ENCODE assay signal across 30 cellular contexts in genomic region chr7:1523208-1523607, GRCh38. TPM values are rescaled to one million over a fixed set of nuclear protein-coding genes. Genes with fewer than 3 reads are reported as not detected.
DNase-seq lines count a peak whose midpoint lies in the region; TF ChIP-seq lines count a peak whose summit lies in the region.
"Had no signal": no experiment of that assay in that cellular context is flagged by ENCODE, and none has a peak within 500 bp of the region (broad histone marks: within the 10 kb centered on the region; RNA-seq: fewer than 3 reads in every experiment).

No MANE protein-coding gene starts in this region.

- H3K27me3 ChIP-seq in BLaER1: no peaks in the 10 kb centered on the region
- H3K27me3 ChIP-seq in endodermal cell (ENCODE audit: control insufficient read depth, insufficient read depth, low read length, poor library complexity, severe bottlenecking): peaks cover 7% of the 10 kb centered on the region
- H3K27me3 ChIP-seq in mucosa of rectum (ENCODE audit: control insufficient read depth in 2 of 2, insufficient read depth in 2 of 2, low read length in 2 of 2): peaks cover 0 to under 1% of the 10 kb centered on the region in 2 donors
- H3K27me3 ChIP-seq: MG63, right lobe of liver had no signal

- WGBS in endodermal cell (ENCODE audit: insufficient coverage in 1 of 2, insufficient read length in 1 of 2), 2 experiments: 66 to 71% methylated on average over 6 to 13 of the region's 13 CpGs

- DNase-seq in endodermal cell (peak; percentile 75), AG08396 (ENCODE audit: low spot score) (no peak), germinal center (ENCODE audit: low spot score) (no peak)
- DNase-seq in activated CD4-positive, alpha-beta T cell treated with anti-CD3 and anti-CD28 coated beads for 1 hour: no peak
- DNase-seq in effector CD8-positive, alpha-beta T cell (lab: John Stamatoyannopoulos, UW): no peak
- DNase-seq: activated CD4-positive, alpha-beta T cell treated with anti-CD3 and anti-CD28 coated beads for 48 hours; activated naive CD8-positive, alpha-beta T cell treated with anti-CD3 and anti-CD28 coated beads, Interleukin-2, amount 50 U/mL, for 24 hours; activated T-cell treated with anti-CD3 and anti-CD28 coated beads, Interleukin-2, amount 50 U/mL, for 24 hours; DND-41; GOT3; KBM-7; kidney glomerular epithelial cell; MG63; NCI-H1417; NCI-H2081; NCI-H446; OCI-M1; right lobe of liver; SHP77 treated with DMSO at 0.1 percent for 48 hours; stimulated activated CD4-positive, alpha-beta T cell treated with anti-CD3 and anti-CD28 coated beads, Interleukin-12 subunit alpha, Interleukin-12 subunit beta, amount 100 ng/mL, for 4 hours; stimulated activated CD4-positive, alpha-beta T cell treated with anti-CD3 and anti-CD28 coated beads, Interleukin-4, amount 100 ng/mL, for 1 hour; substantia nigra had no signal

- no peak overlapping the region for H3K4me3 ChIP-seq in BLaER1
- H3K4me3 ChIP-seq in HEK293 (ENCODE audit: low read depth, low read length): no peak overlapping the region
- no peak overlapping the region for H3K4me3 ChIP-seq in endodermal cell (ENCODE audit: low read length)
- peak overlapping the region; percentile 59 to 67 for H3K4me3 ChIP-seq in mucosa of rectum (ENCODE audit: low read length in 2 of 2)
- H3K4me3 ChIP-seq: MG63, right lobe of liver had no signal

- H3K4me1 Mint-ChIP-seq in endodermal cell: no peaks in the 10 kb centered on the region
- H3K4me1 Mint-ChIP-seq: central memory CD8-positive, alpha-beta T cell had no signal

- H3K4me2 ChIP-seq in BLaER1: peak overlapping the region; percentile 57

- POLR2A ChIA-PET in HEK293 (lab: Yijun Ruan, JAX): no interaction called here

- 0 out of 2 replicates have a peak overlapping the region, but pooled peaks have one; percentile 29 for H3K9ac ChIP-seq in BLaER1
- no peak overlapping the region for H3K9ac ChIP-seq in endodermal cell (ENCODE audit: extremely low read depth, low read length, poor library complexity, severe bottlenecking)
- H3K9ac ChIP-seq in mucosa of rectum (ENCODE audit: low read depth in 1 of 2, low read length in 2 of 2): peak overlapping the region; percentile 63 to 75

- H3K27ac ChIP-seq in BLaER1 (no peak overlapping the region), HEK293 (ENCODE audit: extremely low read depth, low read depth, low read length) (no peak overlapping the region), endodermal cell (ENCODE audit: low read depth, low read length) (no peak overlapping the region), mucosa of rectum (ENCODE audit: low read depth in 2 of 2, low read length in 2 of 2) (peak overlapping the region; percentile 79 to 89)
- H3K27ac ChIP-seq: right lobe of liver had no signal

- peaks cover 53% of the 10 kb centered on the region for H3K4me1 ChIP-seq in BLaER1
- H3K4me1 ChIP-seq in HEK293 (ENCODE audit: control insufficient read depth, insufficient read depth, low read length): no peaks in the 10 kb centered on the region
- H3K4me1 ChIP-seq in endodermal cell (ENCODE audit: control insufficient read depth, insufficient read depth, low read length): no peaks in the 10 kb centered on the region
- H3K4me1 ChIP-seq in mucosa of rectum (ENCODE audit: control insufficient read depth in 2 of 2, insufficient read depth in 2 of 2, low read length in 2 of 2): peaks cover 7 to 21% of the 10 kb centered on the region in 2 donors
- H3K4me1 ChIP-seq: right lobe of liver had no signal

- no peak overlapping the region for H3K4me3 Mint-ChIP-seq in endodermal cell
- H3K4me3 Mint-ChIP-seq: activated naive CD8-positive, alpha-beta T cell treated with anti-CD3 and anti-CD28 coated beads, Interleukin-2, amount 50 U/mL, for 24 hours; activated T-cell treated with anti-CD3 and anti-CD28 coated beads, Interleukin-2, amount 50 U/mL, for 24 hours; CD14-positive monocyte; central memory CD8-positive, alpha-beta T cell; T-helper 2 cell treated with Interferon-gamma antibody and Interleukin-4, amounts not matched to agents 5 μg/mL and 100 μg/mL, for 36 hours had no signal

- H3K9me3 Mint-ChIP-seq in endodermal cell: peaks cover 3% of the 10 kb centered on the region

- H3K36me3 ChIP-seq in BLaER1 (peaks cover 22% of the 10 kb centered on the region; the same call in 1 of the 2 replicates), HEK293 (ENCODE audit: control insufficient read depth in 2 of 2, insufficient read depth in 1 of 2, low read length in 2 of 2) (no peaks in the 10 kb centered on the region), endodermal cell (ENCODE audit: control insufficient read depth, insufficient read depth, low read length) (no peaks in the 10 kb centered on the region), mucosa of rectum (ENCODE audit: control insufficient read depth in 2 of 2, insufficient read depth in 2 of 2, low read length in 2 of 2) (no peaks in the 10 kb centered on the region)
- H3K36me3 ChIP-seq: MG63, right lobe of liver had no signal

- H4K20me1 ChIP-seq in BLaER1: no peaks in the 10 kb centered on the region

- no peak for TF ChIP-seq CTCF in HEK293 (tag by site-specific recombination; IDR thresholded peaks at IDR 0.05)
- no peak for TF ChIP-seq CTCF in endodermal cell (conservative IDR thresholded peaks at IDR 0.05)

- CTCF ChIA-PET in HEK293 (lab: Yijun Ruan, JAX): no interaction called here

- H3K27ac Mint-ChIP-seq in endodermal cell: no peak overlapping the region
- H3K27ac Mint-ChIP-seq: activated naive CD8-positive, alpha-beta T cell treated with anti-CD3 and anti-CD28 coated beads, Interleukin-2, amount 50 U/mL, for 24 hours; activated T-cell treated with anti-CD3 and anti-CD28 coated beads, Interleukin-2, amount 50 U/mL, for 24 hours; CD14-positive monocyte; T-helper 2 cell treated with Interferon-gamma antibody and Interleukin-4, amounts not matched to agents 5 μg/mL and 100 μg/mL, for 36 hours had no signal

- peaks cover 25% of the 10 kb centered on the region for H3K9me3 ChIP-seq in BLaER1
- no peaks in the 10 kb centered on the region for H3K9me3 ChIP-seq in HEK293 (ENCODE audit: control insufficient read depth, insufficient read depth, low read depth, low read length)
- peaks cover 8% of the 10 kb centered on the region for H3K9me3 ChIP-seq in endodermal cell (ENCODE audit: control insufficient read depth, low read length)
- no peaks in the 10 kb centered on the region for H3K9me3 ChIP-seq in mucosa of rectum (ENCODE audit: control insufficient read depth in 2 of 2, low read length in 2 of 2)
- H3K9me3 ChIP-seq: right lobe of liver had no signal

- peaks cover 11% of the 10 kb centered on the region for H3K27me3 Mint-ChIP-seq in endodermal cell (ENCODE audit: insufficient read depth)
- H3K27me3 Mint-ChIP-seq: activated T-cell treated with anti-CD3 and anti-CD28 coated beads, Interleukin-2, amount 50 U/mL, for 24 hours had no signal

- no peaks in the 10 kb centered on the region for H3K36me3 Mint-ChIP-seq in endodermal cell (ENCODE audit: low read depth)
- H3K36me3 Mint-ChIP-seq: CD14-positive monocyte had no signal

TF ChIP-seq in HEK293, 187 proteins besides CTCF, POLR2A, EP300 and RAD21:
- TF ChIP-seq ZNF366 (tag by site-specific recombination; conservative IDR thresholded peaks at IDR 0.05) (no peak), ZIC2 (tag by site-specific recombination; IDR thresholded peaks at IDR 0.05) (0 out of 2 replicates have a peak, but pooled peaks have one; percentile 9)
TF ChIP-seq in HEK293: peak in this region for 1.

RNA-seq across cellular contexts. Expression of gene MAFK, which starts 7.3 kb away (rescaled TPM):
- 10 to 100 TPM in 1 of 2 donors, 1 to 10 TPM in 1; 7.7 to 10.7 TPM for total RNA-seq in endodermal cell
- polyA plus RNA-seq in endodermal cell (2013, experiment 1 of 2): 5.6 TPM
- polyA plus RNA-seq in endodermal cell (2013, experiment 2 of 2): 5.2 TPM

RNA-seq across cellular contexts. Expression of gene INTS1, which starts 19.0 kb away (rescaled TPM):
- 100 to 1,000 TPM; 145 to 178 TPM for total RNA-seq in endodermal cell
- 71.2 TPM for polyA plus RNA-seq in endodermal cell (2013, experiment 1 of 2)
- 59.7 TPM for polyA plus RNA-seq in endodermal cell (2013, experiment 2 of 2)

RNA-seq across cellular contexts. Expression of gene TMEM184A, which starts 32.8 kb away (rescaled TPM):
- 1 to 10 TPM; 4.6 to 5.1 TPM for total RNA-seq in endodermal cell
- polyA plus RNA-seq in endodermal cell (2013, experiment 1 of 2): 0.43 TPM
- polyA plus RNA-seq in endodermal cell (2013, experiment 2 of 2): 1.1 TPM
- total RNA-seq: activated CD8-positive, alpha-beta memory T cell treated with anti-CD3 and anti-CD28 coated beads for 36 hours; endothelial cell of umbilical vein had no signal
- polyA plus RNA-seq: CD14-positive monocyte had no signal

RNA-seq across cellular contexts. Expression of gene PSMG3, which starts 46.6 kb away (rescaled TPM):
- 10 to 100 TPM; 30.1 to 44.3 TPM for total RNA-seq in endodermal cell
- polyA plus RNA-seq in endodermal cell (2013, experiment 1 of 2): 30.0 TPM
- polyA plus RNA-seq in endodermal cell (2013, experiment 2 of 2): 30.2 TPM

Comparison
In these comparisons a context has a peak if more than half of its experiments do, and no peak if none do; other contexts are left out.
1. H3K27ac ChIP-seq: peak in mucosa of rectum (2 of 2); none in BLaER1 (single experiment), HEK293 (single experiment) and endodermal cell (single experiment).
2. H3K4me3 ChIP-seq: peak in mucosa of rectum (2 of 2); none in BLaER1 (single experiment), HEK293 (single experiment) and endodermal cell (single experiment).